Comparison of ENCODE assay signal across 1 cellular context in genomic region chr10:133249094-133249780, GRCh38.
TF ChIP-seq lines count a peak whose summit lies in the region.

No MANE protein-coding gene starts in this region.

TF ChIP-seq in K562, 482 proteins besides CTCF, POLR2A, EP300 and RAD21:
- no peak for TF ChIP-seq SAP30 (IDR thresholded peaks at IDR 0.05; ENCODE audit: borderline replicate concordance, insufficient read depth, low read depth, low read length, poor library complexity, severe bottlenecking)
- 0 out of 2 replicates have a peak, but pooled peaks have one; percentile 22 for TF ChIP-seq ZNF263 (CRISPR knock-in tag; IDR thresholded peaks at IDR 0.05; ENCODE audit: borderline replicate concordance)
- TF ChIP-seq ZNF740 (CRISPR knock-in tag; IDR thresholded peaks at IDR 0.05) = peak; percentile 82
- no peak for TF ChIP-seq ZNF740 (tag; IDR thresholded peaks at IDR 0.05)
- peak; percentile 21; the same call in 1 of the 2 replicates for TF ChIP-seq ZBTB7A (IDR thresholded peaks at IDR 0.05; ENCODE audit: borderline replicate concordance, control insufficient read depth, low read depth, low read length)
- no peak for TF ChIP-seq RFX1 (IDR thresholded peaks at IDR 0.05)
- TF ChIP-seq BRD9 (IDR thresholded peaks at IDR 0.05; ENCODE audit: low read depth, partially characterized antibody) = no peak
- TF ChIP-seq BMI1 (IDR thresholded peaks at IDR 0.05; ENCODE audit: low read length) = no peak
- no peak for TF ChIP-seq EWSR1 (IDR thresholded peaks at IDR 0.05; ENCODE audit: borderline replicate concordance, low read depth, partially characterized antibody)
TF ChIP-seq in K562: peak in this region for 3.
